ENCODE assay signal across 1 cellular context in the genomic region with DNA sequence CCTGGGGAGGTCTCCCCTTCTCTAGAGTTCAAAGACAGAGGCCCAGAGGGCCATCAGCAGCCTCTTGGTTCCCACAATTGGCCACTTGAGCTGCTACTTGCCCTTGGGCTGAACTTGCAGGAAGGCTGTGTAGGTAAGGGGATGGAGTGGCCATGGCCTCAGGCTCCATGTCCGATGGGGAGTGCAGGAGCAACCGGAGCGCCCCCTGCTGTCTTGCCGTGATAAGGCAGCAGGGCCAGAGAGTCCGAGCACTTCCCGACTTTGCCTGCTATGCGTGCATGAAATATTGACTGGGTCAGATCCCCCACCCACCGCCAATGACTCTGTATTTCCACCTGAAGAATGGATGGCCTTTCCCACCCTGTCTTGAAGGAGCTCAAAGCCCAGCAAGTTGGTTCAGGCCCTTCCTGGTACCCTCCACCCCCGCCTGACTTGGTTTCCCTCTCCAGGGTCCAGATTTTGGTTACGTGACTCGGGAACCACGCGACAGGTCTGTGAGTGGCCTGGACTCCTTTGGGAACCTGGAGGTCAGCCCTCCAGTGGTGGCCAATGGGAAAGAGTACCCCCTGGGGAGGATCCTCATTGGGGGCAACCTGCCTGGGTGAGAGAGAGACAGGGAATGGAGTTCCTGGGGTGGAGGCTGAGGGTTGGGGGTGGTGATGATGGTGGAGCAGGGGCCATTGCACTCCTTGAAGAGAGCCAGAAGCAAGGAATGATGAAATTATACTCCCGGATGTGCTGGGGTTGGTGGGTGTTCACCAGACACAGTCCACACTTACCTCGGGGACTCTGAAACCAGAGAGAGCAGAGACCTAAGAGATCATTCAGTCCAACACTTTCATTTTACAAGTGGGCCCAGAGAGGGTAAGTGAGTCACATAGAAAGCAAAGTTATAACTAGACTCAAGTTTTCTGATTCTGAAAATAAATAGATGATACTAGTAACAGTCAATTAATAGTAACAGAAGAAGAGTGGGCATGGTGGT.
A peak's percentile ranks its signal among the peaks of the same experiment; 100 is the strongest.
TF ChIP-seq lines count a peak whose summit lies in the region.

No MANE protein-coding gene starts in this region.

TF ChIP-seq in GM12878, 131 proteins besides CTCF, POLR2A, EP300 and RAD21:
- TF ChIP-seq SMC3 (IDR thresholded peaks at IDR 0.05; ENCODE audit: borderline replicate concordance, low read length) (peak; percentile 54; the same call in 1 of the 2 replicates), TCF7 (IDR thresholded peaks at IDR 0.05; ENCODE audit: borderline replicate concordance) (no peak), JUNB (IDR thresholded peaks at IDR 0.05) (peak; percentile 22; the same call in 1 of the 2 replicates), RUNX3 (IDR thresholded peaks at IDR 0.05; ENCODE audit: low read length) (peak; percentile 32; the same call in 1 of the 2 replicates), ZNF207 (IDR thresholded peaks at IDR 0.05; ENCODE audit: borderline replicate concordance) (no peak), YY1 (IDR thresholded peaks at IDR 0.05; ENCODE audit: low read depth, low read length) (peak; percentile 27; the same call in 1 of the 2 replicates)
TF ChIP-seq in GM12878: peak in this region for 4.
